Comparison of ENCODE assay signal across 8 cellular contexts in genomic region chr6:152271681-152272464, GRCh38.
DNase-seq lines count a peak whose midpoint lies in the region; ATAC-seq and TF ChIP-seq lines count a peak whose summit lies in the region.

No MANE protein-coding gene starts in this region.

- H3K27me3 ChIP-seq in hepatocyte = no peaks in the 10 kb centered on the region

- H3K4me2 ChIP-seq in hepatocyte = no peak overlapping the region

- ATAC-seq in GM18861 (IDR thresholded peaks at IDR 0.05; ENCODE audit: unreplicated experiment) (peak; percentile 63), HG03175 (IDR thresholded peaks at IDR 0.05; ENCODE audit: unreplicated experiment) (peak; percentile 79), HG03097 (IDR thresholded peaks at IDR 0.05; ENCODE audit: low FRiP score, unreplicated experiment) (no peak), GM21737 (IDR thresholded peaks at IDR 0.05; ENCODE audit: unreplicated experiment) (no peak)

- H3K9me3 Mint-ChIP-seq in osteocyte (ENCODE audit: unreplicated experiment) = no peaks in the 10 kb centered on the region

- peaks cover 14% of the 10 kb centered on the region for H3K4me1 ChIP-seq in hepatocyte (ENCODE audit: insufficient read depth)

- no peak overlapping the region for H3K4me3 ChIP-seq in cardiac fibroblast (replicated peaks in 1 of 2; ENCODE audit: low read depth in 2 of 2, low read length in 2 of 2)
- no peak overlapping the region for H3K4me3 ChIP-seq in hepatocyte

- H3K27ac ChIP-seq in hepatocyte = no peak overlapping the region

- no peaks in the 10 kb centered on the region for H3K27me3 Mint-ChIP-seq in osteocyte (ENCODE audit: unreplicated experiment)

- no peaks in the 10 kb centered on the region for H4K20me1 ChIP-seq in hepatocyte (ENCODE audit: insufficient read depth, poor library complexity, severe bottlenecking)

- no peaks in the 10 kb centered on the region for H3K79me2 ChIP-seq in hepatocyte

- peak overlapping the region; percentile 4 for H3K4me3 Mint-ChIP-seq in osteocyte (ENCODE audit: unreplicated experiment)

- H3K9me3 ChIP-seq in hepatocyte (ENCODE audit: low read depth) = no peaks in the 10 kb centered on the region

- no peaks in the 10 kb centered on the region for H3K36me3 ChIP-seq in hepatocyte (replicated peaks; ENCODE audit: insufficient read depth, low read depth)

- peak; percentile 74 to 79 for DNase-seq in cardiac fibroblast (ENCODE audit: low read depth in 2 of 2)
- DNase-seq in osteocyte (ENCODE audit: extremely low spot score, unreplicated experiment) = no peak
- DNase-seq in hepatocyte (ENCODE audit: low spot score) = no peak
- no peak for DNase-seq in NCI-H2227 treated with DMSO at 0.1 percent for 48 hours (lab: John Stamatoyannopoulos, UW)

- H3K9me2 ChIP-seq in hepatocyte (replicated peaks; ENCODE audit: insufficient read depth) = no peaks in the 10 kb centered on the region

- TF ChIP-seq CTCF in cardiac fibroblast (IDR thresholded peaks at IDR 0.05; ENCODE audit: low read depth, low read length) (no peak), osteocyte (IDR thresholded peaks at IDR 0.05) (no peak), hepatocyte (IDR thresholded peaks at IDR 0.05; ENCODE audit: poor library complexity) (no peak)

- H3K4me1 Mint-ChIP-seq in osteocyte (ENCODE audit: unreplicated experiment) = peaks cover 35% of the 10 kb centered on the region

- peaks cover 34% of the 10 kb centered on the region for H3K36me3 Mint-ChIP-seq in osteocyte (ENCODE audit: unreplicated experiment)

- no peak overlapping the region for H2AFZ ChIP-seq in hepatocyte

- peak overlapping the region; percentile 72 for H3K27ac Mint-ChIP-seq in osteocyte (ENCODE audit: unreplicated experiment)

- WGBS in hepatocyte (ENCODE audit: low lambda C conversion rate, missing lambda C conversion rate) = 86% methylated on average over 7 of the region's 7 CpGs

Comparison
In these comparisons a context has a peak if more than half of its experiments do, and no peak if none do; other contexts are left out.
1. ATAC-seq: peak in GM18861 (single experiment) and HG03175 (single experiment); none in HG03097 (single experiment) and GM21737 (single experiment).
2. DNase-seq: peak in cardiac fibroblast (2 of 2); none in osteocyte (single experiment), hepatocyte (single experiment) and NCI-H2227 treated with DMSO at 0.1 percent for 48 hours (single experiment).